ENCODE assay signal across 1 cellular context in genomic region chr17:40111221-40112128, GRCh38.
TF ChIP-seq lines count a peak whose summit lies in the region.

No MANE protein-coding gene starts in this region.

TF ChIP-seq in HepG2, 621 proteins besides CTCF, POLR2A, EP300 and RAD21 (continued from another document and continues in another):
- TF ChIP-seq, protein P1, sequence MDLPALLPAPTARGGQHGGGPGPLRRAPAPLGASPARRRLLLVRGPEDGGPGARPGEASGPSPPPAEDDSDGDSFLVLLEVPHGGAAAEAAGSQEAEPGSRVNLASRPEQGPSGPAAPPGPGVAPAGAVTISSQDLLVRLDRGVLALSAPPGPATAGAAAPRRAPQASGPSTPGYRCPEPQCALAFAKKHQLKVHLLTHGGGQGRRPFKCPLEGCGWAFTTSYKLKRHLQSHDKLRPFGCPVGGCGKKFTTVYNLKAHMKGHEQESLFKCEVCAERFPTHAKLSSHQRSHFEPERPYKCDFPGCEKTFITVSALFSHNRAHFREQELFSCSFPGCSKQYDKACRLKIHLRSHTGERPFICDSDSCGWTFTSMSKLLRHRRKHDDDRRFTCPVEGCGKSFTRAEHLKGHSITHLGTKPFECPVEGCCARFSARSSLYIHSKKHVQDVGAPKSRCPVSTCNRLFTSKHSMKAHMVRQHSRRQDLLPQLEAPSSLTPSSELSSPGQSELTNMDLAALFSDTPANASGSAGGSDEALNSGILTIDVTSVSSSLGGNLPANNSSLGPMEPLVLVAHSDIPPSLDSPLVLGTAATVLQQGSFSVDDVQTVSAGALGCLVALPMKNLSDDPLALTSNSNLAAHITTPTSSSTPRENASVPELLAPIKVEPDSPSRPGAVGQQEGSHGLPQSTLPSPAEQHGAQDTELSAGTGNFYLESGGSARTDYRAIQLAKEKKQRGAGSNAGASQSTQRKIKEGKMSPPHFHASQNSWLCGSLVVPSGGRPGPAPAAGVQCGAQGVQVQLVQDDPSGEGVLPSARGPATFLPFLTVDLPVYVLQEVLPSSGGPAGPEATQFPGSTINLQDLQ (CRISPR knock-in tag; IDR thresholded peaks at IDR 0.05), result no peak
- TF ChIP-seq ZFP37 (CRISPR knock-in tag; IDR thresholded peaks at IDR 0.05; ENCODE audit: borderline replicate concordance) (0 out of 2 replicates have a peak, but pooled peaks have one; percentile 46), RARA (CRISPR knock-in tag; IDR thresholded peaks at IDR 0.05) (peak; percentile 78), SAFB2 (CRISPR knock-in tag; IDR thresholded peaks at IDR 0.05; ENCODE audit: borderline replicate concordance, low read depth) (peak; percentile 34; the same call in 1 of the 2 replicates), ZNF614 (CRISPR knock-in tag; IDR thresholded peaks at IDR 0.05; ENCODE audit: borderline replicate concordance) (no peak), ZMAT3 (CRISPR knock-in tag; conservative IDR thresholded peaks at IDR 0.05) (0 out of 2 replicates have a peak, but pooled peaks have one; percentile 65), ZNF644 (CRISPR knock-in tag; IDR thresholded peaks at IDR 0.05; ENCODE audit: low read depth) (peak; percentile 71), TFDP2 (CRISPR knock-in tag; IDR thresholded peaks at IDR 0.05) (peak; percentile 61), HMGA1 (CRISPR knock-in tag; conservative IDR thresholded peaks at IDR 0.05) (no peak), ZZZ3 (CRISPR knock-in tag; IDR thresholded peaks at IDR 0.05; ENCODE audit: borderline replicate concordance) (peak; percentile 81; the same call in 1 of the 2 replicates), CBX1 (IDR thresholded peaks at IDR 0.05; ENCODE audit: low read depth) (peak; percentile 17), ZEB1 (IDR thresholded peaks at IDR 0.05; ENCODE audit: insufficient replicate concordance, low read depth) (peak; percentile 18), RCOR2 (CRISPR knock-in tag; IDR thresholded peaks at IDR 0.05) (peak; percentile 69), NFIC (IDR thresholded peaks at IDR 0.05; ENCODE audit: low read length) (peak; percentile 68; the same call in 1 of the 2 replicates), NR2F6 (IDR thresholded peaks at IDR 0.05) (peak; percentile 79), NR2F6 (CRISPR knock-in tag; IDR thresholded peaks at IDR 0.05) (peak; percentile 83), ZNF572 (CRISPR knock-in tag; IDR thresholded peaks at IDR 0.05) (0 out of 2 replicates have a peak, but pooled peaks have one; percentile 84), NAIF1 (CRISPR knock-in tag; IDR thresholded peaks at IDR 0.05; ENCODE audit: borderline replicate concordance) (peak; percentile 65; the same call in 1 of the 2 replicates), FLYWCH1 (CRISPR knock-in tag; IDR thresholded peaks at IDR 0.05) (no peak), ZSCAN5A (CRISPR knock-in tag; IDR thresholded peaks at IDR 0.05; ENCODE audit: borderline replicate concordance) (peak; percentile 100), ZBTB42 (CRISPR knock-in tag; IDR thresholded peaks at IDR 0.05) (no peak), ZNF33B (CRISPR knock-in tag; IDR thresholded peaks at IDR 0.05) (0 out of 2 replicates have a peak, but pooled peaks have one; percentile 69), CBFB (CRISPR knock-in tag; IDR thresholded peaks at IDR 0.05) (peak; percentile 91), ZBTB43 (CRISPR knock-in tag; conservative IDR thresholded peaks at IDR 0.05) (no peak), ZNF773 (CRISPR knock-in tag; IDR thresholded peaks at IDR 0.05; ENCODE audit: borderline replicate concordance) (no peak), ZNF772 (CRISPR knock-in tag; IDR thresholded peaks at IDR 0.05) (no peak; the same call in 1 of the 2 replicates), ZFP82 (CRISPR knock-in tag; IDR thresholded peaks at IDR 0.05; ENCODE audit: borderline replicate concordance) (0 out of 2 replicates have a peak, but pooled peaks have one; percentile 27), ZSCAN9 (CRISPR knock-in tag; IDR thresholded peaks at IDR 0.05; ENCODE audit: borderline replicate concordance) (peak; percentile 80)
- TF ChIP-seq, protein P2, sequence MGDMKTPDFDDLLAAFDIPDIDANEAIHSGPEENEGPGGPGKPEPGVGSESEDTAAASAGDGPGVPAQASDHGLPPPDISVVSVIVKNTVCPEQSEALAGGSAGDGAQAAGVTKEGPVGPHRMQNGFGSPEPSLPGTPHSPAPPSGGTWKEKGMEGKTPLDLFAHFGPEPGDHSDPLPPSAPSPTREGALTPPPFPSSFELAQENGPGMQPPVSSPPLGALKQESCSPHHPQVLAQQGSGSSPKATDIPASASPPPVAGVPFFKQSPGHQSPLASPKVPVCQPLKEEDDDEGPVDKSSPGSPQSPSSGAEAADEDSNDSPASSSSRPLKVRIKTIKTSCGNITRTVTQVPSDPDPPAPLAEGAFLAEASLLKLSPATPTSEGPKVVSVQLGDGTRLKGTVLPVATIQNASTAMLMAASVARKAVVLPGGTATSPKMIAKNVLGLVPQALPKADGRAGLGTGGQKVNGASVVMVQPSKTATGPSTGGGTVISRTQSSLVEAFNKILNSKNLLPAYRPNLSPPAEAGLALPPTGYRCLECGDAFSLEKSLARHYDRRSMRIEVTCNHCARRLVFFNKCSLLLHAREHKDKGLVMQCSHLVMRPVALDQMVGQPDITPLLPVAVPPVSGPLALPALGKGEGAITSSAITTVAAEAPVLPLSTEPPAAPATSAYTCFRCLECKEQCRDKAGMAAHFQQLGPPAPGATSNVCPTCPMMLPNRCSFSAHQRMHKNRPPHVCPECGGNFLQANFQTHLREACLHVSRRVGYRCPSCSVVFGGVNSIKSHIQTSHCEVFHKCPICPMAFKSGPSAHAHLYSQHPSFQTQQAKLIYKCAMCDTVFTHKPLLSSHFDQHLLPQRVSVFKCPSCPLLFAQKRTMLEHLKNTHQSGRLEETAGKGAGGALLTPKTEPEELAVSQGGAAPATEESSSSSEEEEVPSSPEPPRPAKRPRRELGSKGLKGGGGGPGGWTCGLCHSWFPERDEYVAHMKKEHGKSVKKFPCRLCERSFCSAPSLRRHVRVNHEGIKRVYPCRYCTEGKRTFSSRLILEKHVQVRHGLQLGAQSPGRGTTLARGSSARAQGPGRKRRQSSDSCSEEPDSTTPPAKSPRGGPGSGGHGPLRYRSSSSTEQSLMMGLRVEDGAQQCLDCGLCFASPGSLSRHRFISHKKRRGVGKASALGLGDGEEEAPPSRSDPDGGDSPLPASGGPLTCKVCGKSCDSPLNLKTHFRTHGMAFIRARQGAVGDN (CRISPR knock-in tag; IDR thresholded peaks at IDR 0.05), result peak; percentile 86
- TF ChIP-seq, protein P3, sequence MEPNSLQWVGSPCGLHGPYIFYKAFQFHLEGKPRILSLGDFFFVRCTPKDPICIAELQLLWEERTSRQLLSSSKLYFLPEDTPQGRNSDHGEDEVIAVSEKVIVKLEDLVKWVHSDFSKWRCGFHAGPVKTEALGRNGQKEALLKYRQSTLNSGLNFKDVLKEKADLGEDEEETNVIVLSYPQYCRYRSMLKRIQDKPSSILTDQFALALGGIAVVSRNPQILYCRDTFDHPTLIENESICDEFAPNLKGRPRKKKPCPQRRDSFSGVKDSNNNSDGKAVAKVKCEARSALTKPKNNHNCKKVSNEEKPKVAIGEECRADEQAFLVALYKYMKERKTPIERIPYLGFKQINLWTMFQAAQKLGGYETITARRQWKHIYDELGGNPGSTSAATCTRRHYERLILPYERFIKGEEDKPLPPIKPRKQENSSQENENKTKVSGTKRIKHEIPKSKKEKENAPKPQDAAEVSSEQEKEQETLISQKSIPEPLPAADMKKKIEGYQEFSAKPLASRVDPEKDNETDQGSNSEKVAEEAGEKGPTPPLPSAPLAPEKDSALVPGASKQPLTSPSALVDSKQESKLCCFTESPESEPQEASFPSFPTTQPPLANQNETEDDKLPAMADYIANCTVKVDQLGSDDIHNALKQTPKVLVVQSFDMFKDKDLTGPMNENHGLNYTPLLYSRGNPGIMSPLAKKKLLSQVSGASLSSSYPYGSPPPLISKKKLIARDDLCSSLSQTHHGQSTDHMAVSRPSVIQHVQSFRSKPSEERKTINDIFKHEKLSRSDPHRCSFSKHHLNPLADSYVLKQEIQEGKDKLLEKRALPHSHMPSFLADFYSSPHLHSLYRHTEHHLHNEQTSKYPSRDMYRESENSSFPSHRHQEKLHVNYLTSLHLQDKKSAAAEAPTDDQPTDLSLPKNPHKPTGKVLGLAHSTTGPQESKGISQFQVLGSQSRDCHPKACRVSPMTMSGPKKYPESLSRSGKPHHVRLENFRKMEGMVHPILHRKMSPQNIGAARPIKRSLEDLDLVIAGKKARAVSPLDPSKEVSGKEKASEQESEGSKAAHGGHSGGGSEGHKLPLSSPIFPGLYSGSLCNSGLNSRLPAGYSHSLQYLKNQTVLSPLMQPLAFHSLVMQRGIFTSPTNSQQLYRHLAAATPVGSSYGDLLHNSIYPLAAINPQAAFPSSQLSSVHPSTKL (CRISPR knock-in tag; IDR thresholded peaks at IDR 0.05), result peak; percentile 75
- TF ChIP-seq, protein P4, sequence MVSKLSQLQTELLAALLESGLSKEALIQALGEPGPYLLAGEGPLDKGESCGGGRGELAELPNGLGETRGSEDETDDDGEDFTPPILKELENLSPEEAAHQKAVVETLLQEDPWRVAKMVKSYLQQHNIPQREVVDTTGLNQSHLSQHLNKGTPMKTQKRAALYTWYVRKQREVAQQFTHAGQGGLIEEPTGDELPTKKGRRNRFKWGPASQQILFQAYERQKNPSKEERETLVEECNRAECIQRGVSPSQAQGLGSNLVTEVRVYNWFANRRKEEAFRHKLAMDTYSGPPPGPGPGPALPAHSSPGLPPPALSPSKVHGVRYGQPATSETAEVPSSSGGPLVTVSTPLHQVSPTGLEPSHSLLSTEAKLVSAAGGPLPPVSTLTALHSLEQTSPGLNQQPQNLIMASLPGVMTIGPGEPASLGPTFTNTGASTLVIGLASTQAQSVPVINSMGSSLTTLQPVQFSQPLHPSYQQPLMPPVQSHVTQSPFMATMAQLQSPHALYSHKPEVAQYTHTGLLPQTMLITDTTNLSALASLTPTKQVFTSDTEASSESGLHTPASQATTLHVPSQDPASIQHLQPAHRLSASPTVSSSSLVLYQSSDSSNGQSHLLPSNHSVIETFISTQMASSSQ (IDR thresholded peaks at IDR 0.05; ENCODE audit: low read depth), result no peak
- TF ChIP-seq, protein P4 (CRISPR knock-in tag; IDR thresholded peaks at IDR 0.05; ENCODE audit: borderline replicate concordance), result no peak; the same call in 1 of the 2 replicates
- TF ChIP-seq, protein P5, sequence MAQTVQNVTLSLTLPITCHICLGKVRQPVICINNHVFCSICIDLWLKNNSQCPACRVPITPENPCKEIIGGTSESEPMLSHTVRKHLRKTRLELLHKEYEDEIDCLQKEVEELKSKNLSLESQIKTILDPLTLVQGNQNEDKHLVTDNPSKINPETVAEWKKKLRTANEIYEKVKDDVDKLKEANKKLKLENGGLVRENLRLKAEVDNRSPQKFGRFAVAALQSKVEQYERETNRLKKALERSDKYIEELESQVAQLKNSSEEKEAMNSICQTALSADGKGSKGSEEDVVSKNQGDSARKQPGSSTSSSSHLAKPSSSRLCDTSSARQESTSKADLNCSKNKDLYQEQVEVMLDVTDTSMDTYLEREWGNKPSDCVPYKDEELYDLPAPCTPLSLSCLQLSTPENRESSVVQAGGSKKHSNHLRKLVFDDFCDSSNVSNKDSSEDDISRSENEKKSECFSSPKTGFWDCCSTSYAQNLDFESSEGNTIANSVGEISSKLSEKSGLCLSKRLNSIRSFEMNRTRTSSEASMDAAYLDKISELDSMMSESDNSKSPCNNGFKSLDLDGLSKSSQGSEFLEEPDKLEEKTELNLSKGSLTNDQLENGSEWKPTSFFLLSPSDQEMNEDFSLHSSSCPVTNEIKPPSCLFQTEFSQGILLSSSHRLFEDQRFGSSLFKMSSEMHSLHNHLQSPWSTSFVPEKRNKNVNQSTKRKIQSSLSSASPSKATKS (CRISPR knock-in tag; IDR thresholded peaks at IDR 0.05), result no peak
